In genomic region chr9:112369817-112370216, GRCh38 we compare ENCODE assay signal across 7 cellular contexts.
"Had no signal": no experiment of that assay in that cellular context is flagged by ENCODE, and none has a peak within 500 bp of the region (broad histone marks: within the 10 kb centered on the region; RNA-seq: fewer than 3 reads in every experiment).

No MANE protein-coding gene starts in this region.

- H3K4me2 ChIP-seq: KMS-11 had no signal

- FAIRE-seq: HepG2, HTR-8/SVneo had no signal

- ATAC-seq: HepG2 had no signal

- H3K27ac ChIP-seq: HL-60, KMS-11 had no signal

- DNase-seq: IMR-90, KBM-7, KG1 had no signal

- H3K9ac ChIP-seq: KMS-11 had no signal
